Comparison of ENCODE assay signal across 22 cellular contexts in the genomic region with DNA sequence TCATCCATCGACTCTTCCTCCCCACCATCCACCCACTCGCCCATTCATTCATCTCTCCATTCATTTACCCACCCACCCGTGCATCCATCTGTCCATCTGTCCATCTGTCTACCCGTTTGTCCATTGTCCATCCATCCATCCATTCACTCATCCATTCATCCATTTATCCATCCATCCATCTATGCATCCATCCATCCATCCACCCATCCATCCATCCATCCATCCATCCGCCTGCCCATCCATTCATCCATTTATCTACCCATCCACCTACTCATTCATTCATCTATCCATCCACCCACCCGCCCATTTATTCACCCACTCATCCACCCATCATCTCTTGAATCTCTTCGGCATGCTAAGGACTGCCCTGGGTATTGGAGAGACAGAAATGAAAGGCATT. TPM values are rescaled to one million over a fixed set of nuclear protein-coding genes. Genes with fewer than 3 reads are reported as not detected.
"Had no signal": no experiment of that assay in that cellular context is flagged by ENCODE, and none has a peak within 500 bp of the region (broad histone marks: within the 10 kb centered on the region; RNA-seq: fewer than 3 reads in every experiment).

No MANE protein-coding gene starts in this region.

- ATAC-seq: activated CD8-positive, alpha-beta memory T cell treated with anti-CD3 and anti-CD28 coated beads, Interleukin-2, amount 10 ng/mL, durations not matched to agents 7 days and 5 days; activated CD8-positive, alpha-beta T cell treated with anti-CD3 and anti-CD28 coated beads for 36 hours; lower lobe of right lung; mucosa of descending colon; sciatic nerve; stimulated activated effector memory CD8-positive, alpha-beta T cell treated with anti-CD3 and anti-CD28 coated beads, Interleukin-12 subunit alpha, Interleukin-12 subunit beta, amount 100 ng/mL, for 72 hours had no signal

- H3K27ac ChIP-seq: lower lobe of right lung, neural progenitor cell, upper lobe of left lung had no signal

- DNase-seq: activated CD4-positive, alpha-beta T cell treated with anti-CD3 and anti-CD28 coated beads, Interleukin-2, amount 10 ng/mL, durations not matched to agents 7 days and 5 days; activated CD4-positive, CD25-positive, alpha-beta regulatory T cell treated with anti-CD3 and anti-CD28 coated beads, Interleukin-2, amount 50 U/mL, for 72 hours; activated CD8-positive, alpha-beta memory T cell treated with anti-CD3 and anti-CD28 coated beads, Interleukin-2, amount 10 ng/mL, durations not matched to agents 7 days and 5 days; activated CD8-positive, alpha-beta T cell treated with anti-CD3 and anti-CD28 coated beads for 36 hours; activated gamma-delta T cell treated with Interleukin-2 at 50 U/mL for 16 hours; activated T-cell treated with anti-CD3 and anti-CD28 coated beads for 4 hours; anterior cingulate cortex; lower lobe of right lung; mesendoderm; mucosa of descending colon; naive B cell; posterior cingulate gyrus; small intestine; stimulated activated CD4-positive, alpha-beta T cell treated with anti-CD3 and anti-CD28 coated beads, Interleukin-2, amount 100 ng/mL, for 24 hours; stomach; upper lobe of left lung had no signal

- H3K36me3 ChIP-seq: lower lobe of right lung, neural progenitor cell, stomach, upper lobe of left lung had no signal

- H3K27me3 ChIP-seq: neural progenitor cell, stomach, upper lobe of left lung had no signal

- FAIRE-seq: colon, keratinocyte, small intestine had no signal

- H3K4me2 ChIP-seq: neural progenitor cell had no signal

- H2AFZ ChIP-seq: neural progenitor cell had no signal

- H3K9me3 ChIP-seq: lower lobe of right lung, mucosa of descending colon, stomach, upper lobe of left lung had no signal

- H3K4me3 ChIP-seq: lower lobe of right lung, mucosa of descending colon, neural progenitor cell, stomach, upper lobe of left lung had no signal

- H3K9ac ChIP-seq: neural progenitor cell had no signal

RNA-seq across cellular contexts. Expression of a gene that starts 18.5 kb away (rescaled TPM):
- total RNA-seq: activated CD4-positive, alpha-beta T cell treated with anti-CD3 and anti-CD28 coated beads, Interleukin-2, amount 10 ng/mL, durations not matched to agents 7 days and 5 days; activated CD8-positive, alpha-beta memory T cell treated with anti-CD3 and anti-CD28 coated beads, Interleukin-2, amount 10 ng/mL, durations not matched to agents 7 days and 5 days; activated CD8-positive, alpha-beta T cell treated with anti-CD3 and anti-CD28 coated beads for 36 hours; T-helper 2 cell treated with Interferon-gamma antibody and Interleukin-4, amounts not matched to agents 100 ng/mL and 5 ng/mL, for 36 hours had no signal
